19 cellular contexts compared by ENCODE assay signal in the genomic region with DNA sequence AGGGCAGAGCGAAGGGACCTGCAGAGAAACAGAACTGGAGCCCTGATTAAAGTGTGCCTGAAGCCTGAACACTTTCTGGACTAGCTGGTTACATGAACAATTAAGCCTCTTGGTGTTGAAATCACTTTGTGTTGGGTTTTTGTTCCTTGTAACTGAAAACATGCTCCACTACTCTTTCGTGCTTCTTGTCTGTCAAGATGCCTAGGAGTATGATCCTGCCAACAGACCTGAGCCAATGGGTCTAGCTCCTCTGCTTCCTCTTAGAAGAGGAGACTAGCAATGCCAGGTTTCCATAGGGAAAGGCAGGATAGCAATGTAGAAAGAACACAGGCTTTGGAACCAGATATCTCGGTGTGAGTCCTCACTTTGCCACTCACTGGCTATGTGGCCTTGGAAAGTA. TPM values are rescaled to one million over a fixed set of nuclear protein-coding genes. Genes with fewer than 3 reads are reported as not detected.
A peak's percentile ranks its signal among the peaks of the same experiment; 100 is the strongest.
DNase-seq lines count a peak whose midpoint lies in the region; ATAC-seq and TF ChIP-seq lines count a peak whose summit lies in the region.
"Had no signal": no experiment of that assay in that cellular context is flagged by ENCODE, and none has a peak within 500 bp of the region (broad histone marks: within the 10 kb centered on the region; RNA-seq: fewer than 3 reads in every experiment).

No MANE protein-coding gene starts in this region.

- H3K4me3 Mint-ChIP-seq in IgD-negative memory B cell (no peak overlapping the region), naive B cell (peak overlapping the region in 2 of 8 donors; percentile 57 to 81), type B pancreatic cell (no peak overlapping the region)
- no peak overlapping the region for H3K4me3 Mint-ChIP-seq in activated T-cell treated with anti-CD3 and anti-CD28 coated beads, Interleukin-2, amount 50 U/mL, for 4 hours
- H3K4me3 Mint-ChIP-seq: activated CD4-positive, alpha-beta T cell treated with anti-CD3 and anti-CD28 coated beads, Interleukin-2, amount 10 ng/mL, durations not matched to agents 7 days and 5 days had no signal

- H3K4me1 Mint-ChIP-seq in IgD-negative memory B cell (peaks cover 37 to 60% (median 53%) of the 10 kb centered on the region in 3 donors), naive B cell (peaks cover 45 to 83% (median 63%) of the 10 kb centered on the region in 3 donors), type B pancreatic cell (ENCODE audit: unreplicated experiment) (peaks cover 16% of the 10 kb centered on the region)
- peaks cover 8% of the 10 kb centered on the region for H3K4me1 Mint-ChIP-seq in activated T-cell treated with anti-CD3 and anti-CD28 coated beads, Interleukin-2, amount 50 U/mL, for 4 hours (ENCODE audit: low read depth)

- H3K4me3 ChIP-seq in coronary artery, result no peak overlapping the region
- H3K4me3 ChIP-seq: BLaER1, GM12878 had no signal

- no peak for TF ChIP-seq CTCF in coronary artery (IDR thresholded peaks at IDR 0.05)
- no peak for TF ChIP-seq CTCF in type B pancreatic cell (conservative IDR thresholded peaks at IDR 0.05)

- H3K27me3 Mint-ChIP-seq in IgD-negative memory B cell (no peaks in the 10 kb centered on the region), naive B cell (no peaks in the 10 kb centered on the region), type B pancreatic cell (no peaks in the 10 kb centered on the region)
- H3K27me3 Mint-ChIP-seq in activated T-cell treated with anti-CD3 and anti-CD28 coated beads, Interleukin-2, amount 50 U/mL, for 4 hours (ENCODE audit: low read depth), result no peaks in the 10 kb centered on the region
- H3K27me3 Mint-ChIP-seq: activated CD4-positive, alpha-beta T cell treated with anti-CD3 and anti-CD28 coated beads, Interleukin-2, amount 10 ng/mL, durations not matched to agents 7 days and 5 days had no signal

- H3K27ac Mint-ChIP-seq in IgD-negative memory B cell (peak overlapping the region in 2 of 3 donors; percentile 35 to 47), naive B cell (peak overlapping the region in 5 of 6 donors; percentile 47 to 93 (median 78)), type B pancreatic cell (peak overlapping the region; percentile 35)
- H3K27ac Mint-ChIP-seq: activated CD4-positive, alpha-beta T cell treated with anti-CD3 and anti-CD28 coated beads, Interleukin-2, amount 10 ng/mL, durations not matched to agents 7 days and 5 days had no signal

- H3K27ac ChIP-seq in coronary artery, result peak overlapping the region; percentile 86 to 93
- H3K27ac ChIP-seq: BLaER1 had no signal

- no peaks in the 10 kb centered on the region for H3K9me3 Mint-ChIP-seq in IgD-negative memory B cell
- H3K9me3 Mint-ChIP-seq in naive B cell, result peaks cover 0 to 3% (median 0%) of the 10 kb centered on the region in 7 donors
- no peaks in the 10 kb centered on the region for H3K9me3 Mint-ChIP-seq in type B pancreatic cell
- no peaks in the 10 kb centered on the region for H3K9me3 Mint-ChIP-seq in activated T-cell treated with anti-CD3 and anti-CD28 coated beads, Interleukin-2, amount 50 U/mL, for 4 hours
- H3K9me3 Mint-ChIP-seq: activated CD4-positive, alpha-beta T cell treated with anti-CD3 and anti-CD28 coated beads, Interleukin-2, amount 10 ng/mL, durations not matched to agents 7 days and 5 days had no signal

- H3K36me3 Mint-ChIP-seq in IgD-negative memory B cell (peaks cover 4% of the 10 kb centered on the region), naive B cell (peaks cover 0 to 5% of the 10 kb centered on the region in 2 donors), type B pancreatic cell (no peaks in the 10 kb centered on the region)
- H3K36me3 Mint-ChIP-seq in activated T-cell treated with anti-CD3 and anti-CD28 coated beads, Interleukin-2, amount 50 U/mL, for 4 hours (ENCODE audit: insufficient read depth), result no peaks in the 10 kb centered on the region

- DNase-seq in coronary artery (ENCODE audit: low spot score) (no peak), naive B cell (no peak), type B pancreatic cell (ENCODE audit: extremely low spot score, unreplicated experiment) (no peak), LoVo (ENCODE audit: low spot score) (no peak), NCI-H526 (lab: John Stamatoyannopoulos, UW) (no peak)
- DNase-seq in activated T-cell treated with anti-CD3 and anti-CD28 coated beads, Interleukin-2, amount 50 U/mL, for 4 hours, result no peak
- DNase-seq: activated CD4-positive, alpha-beta T cell treated with anti-CD3 and anti-CD28 coated beads, Interleukin-2, amount 10 ng/mL, durations not matched to agents 7 days and 5 days; activated CD8-positive, alpha-beta memory T cell treated with anti-CD3 and anti-CD28 coated beads, Interleukin-2, amount 50 U/mL, for 48 hours; activated naive CD4-positive, alpha-beta T cell treated with Interleukin-2 at 50 U/mL for 16 hours; foreskin melanocyte; GF-D8; midbrain; NCI-H226; NK-92 treated with Interleukin-12 subunit alpha and Interleukin-12 subunit beta, amount 100 ng/mL, for 24 hours; stimulated activated CD4-positive, alpha-beta T cell treated with anti-CD3 and anti-CD28 coated beads, Interleukin-15, amount 100 ng/mL, for 24 hours; stimulated activated naive CD4-positive, alpha-beta T cell had no signal

- ATAC-seq in naive B cell (ENCODE audit: low read depth in 2 of 2), result no peak
- no peak for ATAC-seq in activated T-cell treated with anti-CD3 and anti-CD28 coated beads, Interleukin-2, amount 50 U/mL, for 4 hours

RNA-seq across cellular contexts. Expression of gene IRAG1, which starts 40.3 kb away (rescaled TPM):
- polyA plus RNA-seq in IgD-negative memory B cell (0.18 TPM), naive B cell (ENCODE audit: low read depth in 6 of 6) (1 to 10 TPM in 2 of 6 donors, under 1 TPM in 4; 0.57 to 1.0 (median 0.78) TPM)
- 1.5 and 5.1 TPM in 2 replicates for total RNA-seq in type B pancreatic cell (ENCODE audit: low replicate concordance)
- under 1 TPM; 0.08 to 0.14 (median 0.08) TPM for total RNA-seq in activated T-cell treated with anti-CD3 and anti-CD28 coated beads, Interleukin-2, amount 50 U/mL, for 4 hours
- total RNA-seq: activated CD4-positive, alpha-beta T cell treated with anti-CD3 and anti-CD28 coated beads, Interleukin-2, amount 10 ng/mL, durations not matched to agents 7 days and 5 days had no signal
